Comparison of ENCODE assay signal across 10 cellular contexts in the genomic region with DNA sequence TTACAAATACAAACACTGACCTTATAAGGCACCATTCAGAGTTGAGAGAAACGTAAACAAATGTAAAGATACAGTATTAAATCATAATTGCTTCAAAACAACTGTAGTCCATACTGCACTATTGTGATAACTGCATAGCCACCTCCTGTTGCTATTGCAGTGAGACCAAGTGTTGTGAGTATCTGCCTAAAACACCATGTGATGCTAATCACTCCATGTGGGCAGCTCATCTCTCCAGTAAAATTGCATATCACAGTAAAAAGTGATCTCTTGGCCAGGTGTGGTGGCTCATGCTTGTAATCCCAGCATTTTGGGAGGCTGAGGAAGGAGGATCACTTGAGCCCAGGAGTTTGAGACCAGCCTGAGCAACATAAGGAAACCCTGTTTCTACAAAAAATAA. TPM values are rescaled to one million over a fixed set of nuclear protein-coding genes. Genes with fewer than 3 reads are reported as not detected.
"Had no signal": no experiment of that assay in that cellular context is flagged by ENCODE, and none has a peak within 500 bp of the region (broad histone marks: within the 10 kb centered on the region; RNA-seq: fewer than 3 reads in every experiment).

No MANE protein-coding gene starts in this region.

- ATAC-seq: HepG2 had no signal

- DNase-seq: IMR-90, KBM-7, KG1 had no signal

- H3K4me2 ChIP-seq: KMS-11 had no signal

- H3K9ac ChIP-seq: KMS-11 had no signal

- H3K27ac ChIP-seq: HL-60, KMS-11 had no signal

- FAIRE-seq: HepG2, HTR-8/SVneo had no signal

RNA-seq across cellular contexts. Expression of gene PRF1, which starts 26.8 kb away (rescaled TPM):
- total RNA-seq: HT-29, HT1080, IMR-90 had no signal
- polyA plus RNA-seq: IMR-90 had no signal

RNA-seq across cellular contexts. Expression of gene ADAMTS14, which starts 43.0 kb away (rescaled TPM):
- total RNA-seq: HT1080 had no signal
- polyA plus RNA-seq: IgD-negative memory B cell had no signal
